Comparison of ENCODE assay signal across 17 cellular contexts in genomic region chr1:1875932-1876331, GRCh38. TPM values are rescaled to one million over a fixed set of nuclear protein-coding genes. Genes with fewer than 3 reads are reported as not detected.
DNase-seq lines count a peak whose midpoint lies in the region; ATAC-seq and TF ChIP-seq lines count a peak whose summit lies in the region.
"Had no signal": no experiment of that assay in that cellular context is flagged by ENCODE, and none has a peak within 500 bp of the region (broad histone marks: within the 10 kb centered on the region; RNA-seq: fewer than 3 reads in every experiment).

No MANE protein-coding gene starts in this region.

- peaks cover 94% of the 10 kb centered on the region for H4K20me1 ChIP-seq in neural progenitor cell (ENCODE audit: low read depth)

- H3K27ac ChIP-seq in CD8-positive, alpha-beta memory T cell (ENCODE audit: low read depth, low read length), result no peak overlapping the region
- no peak overlapping the region for H3K27ac ChIP-seq in neural progenitor cell
- H3K27ac ChIP-seq in prostate gland, result no peak overlapping the region
- H3K27ac ChIP-seq: BLaER1 treated with 17β-estradiol and CSF1 and Interleukin-3, amounts not matched to agents 10 nM and 100 nM; coronary artery; parathyroid adenoma; tibial artery had no signal

- CTCF ChIA-PET in CD8-positive, alpha-beta memory T cell (lab: Charles Lee), result interaction anchor here (1.0 kb wide), 1 partner anchor 10 kb away, joined by 3 read pairs; no protein-coding TSS in a partner anchor

- H3K4me1 ChIP-seq in CD8-positive, alpha-beta memory T cell (ENCODE audit: insufficient read depth, low read length), result peaks cover 86% of the 10 kb centered on the region
- H3K4me1 ChIP-seq in neural progenitor cell (no peaks in the 10 kb centered on the region), prostate gland (replicated peaks) (no peaks in the 10 kb centered on the region)

- H3K27me3 Mint-ChIP-seq in CD8-positive, alpha-beta memory T cell, result peaks cover 0 to 3% of the 10 kb centered on the region in 2 donors
- H3K27me3 Mint-ChIP-seq in IgD-negative memory B cell (no peaks in the 10 kb centered on the region), neural progenitor cell (ENCODE audit: insufficient read depth, low read depth) (peaks cover 4% of the 10 kb centered on the region)

- no peak overlapping the region for H3K9ac ChIP-seq in neural progenitor cell
- H3K9ac ChIP-seq: BLaER1 treated with 17β-estradiol and CSF1 and Interleukin-3, amounts not matched to agents 10 nM and 100 nM; parathyroid adenoma had no signal

- peaks cover 0 to 65% (median 14%) of the 10 kb centered on the region in 3 donors for H3K36me3 Mint-ChIP-seq in CD8-positive, alpha-beta memory T cell
- H3K36me3 Mint-ChIP-seq in IgD-negative memory B cell (peaks cover 5% of the 10 kb centered on the region), neural progenitor cell (peaks cover 75% of the 10 kb centered on the region)
- peaks cover 6 to 47% of the 10 kb centered on the region in 2 donors for H3K36me3 Mint-ChIP-seq in activated naive CD4-positive, alpha-beta T cell treated with anti-CD3 and anti-CD28 coated beads, Interleukin-2, amount 50 U/mL, for 72 hours

- no peak overlapping the region for H3K4me3 ChIP-seq in CD8-positive, alpha-beta memory T cell (ENCODE audit: low read length)
- H3K4me3 ChIP-seq in neural progenitor cell (no peak overlapping the region), prostate gland (no peak overlapping the region)
- H3K4me3 ChIP-seq: BLaER1 treated with 17β-estradiol and CSF1 and Interleukin-3, amounts not matched to agents 10 nM and 100 nM; coronary artery; tibial artery had no signal

- H3K27me3 ChIP-seq in CD8-positive, alpha-beta memory T cell (ENCODE audit: insufficient read depth, low read length, poor library complexity, severe bottlenecking), result no peaks in the 10 kb centered on the region
- no peaks in the 10 kb centered on the region for H3K27me3 ChIP-seq in neural progenitor cell
- H3K27me3 ChIP-seq in prostate gland (replicated peaks; ENCODE audit: insufficient read depth), result no peaks in the 10 kb centered on the region
- H3K27me3 ChIP-seq: BLaER1 treated with 17β-estradiol and CSF1 and Interleukin-3, amounts not matched to agents 10 nM and 100 nM; tibial artery had no signal

- no peaks in the 10 kb centered on the region for H3K9me3 Mint-ChIP-seq in CD8-positive, alpha-beta memory T cell
- no peaks in the 10 kb centered on the region for H3K9me3 Mint-ChIP-seq in IgD-negative memory B cell
- H3K9me3 Mint-ChIP-seq in activated naive CD4-positive, alpha-beta T cell treated with anti-CD3 and anti-CD28 coated beads, Interleukin-2, amount 50 U/mL, for 72 hours, result peaks cover 0 to 7% of the 10 kb centered on the region in 2 donors
- H3K9me3 Mint-ChIP-seq in neural progenitor cell, result peaks cover 58% of the 10 kb centered on the region

- H3K79me2 ChIP-seq in neural progenitor cell (ENCODE audit: low read depth), result peaks cover 100% of the 10 kb centered on the region

- no peak for TF ChIP-seq POLR2A in prostate gland (IDR thresholded peaks at IDR 0.05)

- no peak for DNase-seq in CD8-positive, alpha-beta memory T cell
- peak in 1 of 2 donors; percentile 56 for DNase-seq in activated naive CD4-positive, alpha-beta T cell treated with anti-CD3 and anti-CD28 coated beads, Interleukin-2, amount 50 U/mL, for 72 hours (ENCODE audit: low spot score in 2 of 2)
- DNase-seq in neural progenitor cell (ENCODE audit: low spot score) (no peak), T1000 (lab: John Stamatoyannopoulos, UW) (no peak), prostate gland (ENCODE audit: low spot score) (no peak)
- DNase-seq: erythroblast, head of caudate nucleus, islet precursor cell, midbrain, NCI-H2107, tibial artery had no signal

- POLR2A ChIA-PET in CD8-positive, alpha-beta memory T cell (lab: Charles Lee), result interaction anchor here (0.6 to 0.7 kb wide), 2 partner anchors 10 to 21 kb away, joined by 3 read pairs; no protein-coding TSS in a partner anchor

- 95% methylated on average over 1 of the region's 1 CpG for WGBS in prostate gland

- peaks cover 73 to 88% (median 81%) of the 10 kb centered on the region in 3 donors for H3K4me1 Mint-ChIP-seq in CD8-positive, alpha-beta memory T cell
- H3K4me1 Mint-ChIP-seq in IgD-negative memory B cell (peaks cover 56 to 70% (median 62%) of the 10 kb centered on the region in 3 donors), neural progenitor cell (no peaks in the 10 kb centered on the region)

- H3K27ac Mint-ChIP-seq in CD8-positive, alpha-beta memory T cell, result peak overlapping the region; percentile 67 to 90 (median 82)
- peak overlapping the region in 2 of 3 donors; percentile 40 to 71 for H3K27ac Mint-ChIP-seq in IgD-negative memory B cell
- peak overlapping the region; percentile 77 to 96 for H3K27ac Mint-ChIP-seq in activated naive CD4-positive, alpha-beta T cell treated with anti-CD3 and anti-CD28 coated beads, Interleukin-2, amount 50 U/mL, for 72 hours
- no peak overlapping the region for H3K27ac Mint-ChIP-seq in neural progenitor cell

- intact Hi-C loops in prostate gland (cut with DNase I), result no loop called here

- H3K9me3 ChIP-seq in CD8-positive, alpha-beta memory T cell (ENCODE audit: low read length), result no peaks in the 10 kb centered on the region
- H3K9me3 ChIP-seq in neural progenitor cell (ENCODE audit: low read depth) (no peaks in the 10 kb centered on the region), prostate gland (no peaks in the 10 kb centered on the region)
- H3K9me3 ChIP-seq: tibial artery had no signal

- TF ChIP-seq CTCF in neural progenitor cell (IDR thresholded peaks at IDR 0.05) (no peak), prostate gland (IDR thresholded peaks at IDR 0.05) (no peak)

- H3F3A ChIP-seq in neural progenitor cell (ENCODE audit: low read depth), result peaks cover 6% of the 10 kb centered on the region

- no peak overlapping the region for H2AFZ ChIP-seq in neural progenitor cell (replicated peaks)
- H2AFZ ChIP-seq: parathyroid adenoma had no signal

- peak overlapping the region in 6 of 7 donors; percentile 35 to 76 (median 46) for H3K4me3 Mint-ChIP-seq in CD8-positive, alpha-beta memory T cell
- H3K4me3 Mint-ChIP-seq in IgD-negative memory B cell (peak overlapping the region in 2 of 4 donors; percentile 34 to 61), neural progenitor cell (peak overlapping the region; percentile 18)

- H3K4me2 ChIP-seq in neural progenitor cell, result no peak overlapping the region

- ATAC-seq in activated naive CD4-positive, alpha-beta T cell treated with anti-CD3 and anti-CD28 coated beads, Interleukin-2, amount 50 U/mL, for 72 hours, result peak; percentile 86 to 93
- ATAC-seq in GM18868 (IDR thresholded peaks at IDR 0.05; ENCODE audit: unreplicated experiment), result no peak
- ATAC-seq: HepG2 had no signal

- H3K36me3 ChIP-seq in CD8-positive, alpha-beta memory T cell (ENCODE audit: insufficient read depth, low read length), result peaks cover 8% of the 10 kb centered on the region
- H3K36me3 ChIP-seq in neural progenitor cell, result no peaks in the 10 kb centered on the region
- H3K36me3 ChIP-seq in prostate gland, result no peaks in the 10 kb centered on the region

RNA-seq across cellular contexts. Expression of gene GNB1, which starts 15.0 kb away (rescaled TPM):
- total RNA-seq in CD8-positive, alpha-beta memory T cell, result 100 to 1,000 TPM; 436 to 470 TPM
- polyA plus RNA-seq in CD8-positive, alpha-beta memory T cell, result 114 TPM
- 40.0 TPM for polyA plus RNA-seq in IgD-negative memory B cell
- total RNA-seq in activated naive CD4-positive, alpha-beta T cell treated with anti-CD3 and anti-CD28 coated beads, Interleukin-2, amount 50 U/mL, for 72 hours, result 100 to 1,000 TPM; 267 to 358 TPM
- 175 and 197 TPM in 2 replicates for total RNA-seq in neural progenitor cell (ENCODE audit: low replicate concordance)
- total RNA-seq in prostate gland, result 100 to 1,000 TPM; 163 to 233 TPM

RNA-seq across cellular contexts. Expression of gene CALML6, which starts 39.1 kb away (rescaled TPM):
- total RNA-seq in CD8-positive, alpha-beta memory T cell, result under 1 TPM; 0.46 to 0.78 TPM
- not detected for polyA plus RNA-seq in CD8-positive, alpha-beta memory T cell
- polyA plus RNA-seq in IgD-negative memory B cell, result not detected
- 1 to 10 TPM; 1.4 to 2.6 TPM for total RNA-seq in activated naive CD4-positive, alpha-beta T cell treated with anti-CD3 and anti-CD28 coated beads, Interleukin-2, amount 50 U/mL, for 72 hours
- 0.53 TPM in 1 of 2 replicates, not detected in the other for total RNA-seq in neural progenitor cell (ENCODE audit: low replicate concordance)
- total RNA-seq in prostate gland, result under 1 TPM; 0.18 to 0.28 TPM

RNA-seq across cellular contexts. Expression of gene TMEM52, which starts 43.1 kb away (rescaled TPM):
- 1 to 10 TPM in 1 of 2 experiments, under 1 TPM in 1; 0.94 to 1.4 TPM for total RNA-seq in CD8-positive, alpha-beta memory T cell
- polyA plus RNA-seq in CD8-positive, alpha-beta memory T cell, result 0.32 TPM
- polyA plus RNA-seq in IgD-negative memory B cell, result not detected
- 1 to 10 TPM in 1 of 2 donors, under 1 TPM in 1; 0.64 to 1.5 TPM for total RNA-seq in activated naive CD4-positive, alpha-beta T cell treated with anti-CD3 and anti-CD28 coated beads, Interleukin-2, amount 50 U/mL, for 72 hours
- total RNA-seq in neural progenitor cell (ENCODE audit: low replicate concordance), result 2.9 and 7.4 TPM in 2 replicates
- 10 to 100 TPM in 1 of 2 donors, 1 to 10 TPM in 1; 7.8 to 43.3 TPM for total RNA-seq in prostate gland
